ENCODE assay signal across 11 cellular contexts in genomic region chr4:25158817-25159216, GRCh38. TPM values are rescaled to one million over a fixed set of nuclear protein-coding genes. Genes with fewer than 3 reads are reported as not detected.
DNase-seq lines count a peak whose midpoint lies in the region; ATAC-seq and TF ChIP-seq lines count a peak whose summit lies in the region.
"Had no signal": no experiment of that assay in that cellular context is flagged by ENCODE, and none has a peak within 500 bp of the region (broad histone marks: within the 10 kb centered on the region; RNA-seq: fewer than 3 reads in every experiment).

No MANE protein-coding gene starts in this region.

- peaks cover 5% of the 10 kb centered on the region for H3K36me3 ChIP-seq in OCI-LY3 (replicated peaks; ENCODE audit: low read depth, low read length)

- H4K20me1 ChIP-seq in OCI-LY3 (ENCODE audit: insufficient read depth, low read length) = no peaks in the 10 kb centered on the region

- no peaks in the 10 kb centered on the region for H3K27me3 Mint-ChIP-seq in activated naive CD4-positive, alpha-beta T cell treated with anti-CD3 and anti-CD28 coated beads for 36 hours (ENCODE audit: low read depth)
- H3K27me3 Mint-ChIP-seq in effector memory CD8-positive, alpha-beta T cell = no peaks in the 10 kb centered on the region
- no peaks in the 10 kb centered on the region for H3K27me3 Mint-ChIP-seq in stimulated activated naive B cell treated with anti-CD40 and anti-IgM and Interleukin-4, amounts not matched to agents 10 μg/mL and 1 μg/mL and 100 μg/mL, for 72 hours

- CTCF ChIA-PET in activated naive CD4-positive, alpha-beta T cell treated with anti-CD3 and anti-CD28 coated beads for 36 hours (lab: Charles Lee) = no interaction called here

- peak overlapping the region; percentile 99 for H3K27ac Mint-ChIP-seq in activated naive CD4-positive, alpha-beta T cell treated with anti-CD3 and anti-CD28 coated beads for 36 hours
- H3K27ac Mint-ChIP-seq in effector memory CD8-positive, alpha-beta T cell = peak overlapping the region; percentile 98 to 100
- peak overlapping the region; percentile 100 for H3K27ac Mint-ChIP-seq in stimulated activated naive B cell treated with anti-CD40 and anti-IgM and Interleukin-4, amounts not matched to agents 10 μg/mL and 1 μg/mL and 100 μg/mL, for 72 hours

- H3K4me2 ChIP-seq in OCI-LY3 (ENCODE audit: low read length) = peak overlapping the region; percentile 73

- peak overlapping the region; percentile 93 for H3K4me3 Mint-ChIP-seq in activated naive CD4-positive, alpha-beta T cell treated with anti-CD3 and anti-CD28 coated beads for 36 hours
- peak overlapping the region; percentile 88 to 90 for H3K4me3 Mint-ChIP-seq in effector memory CD8-positive, alpha-beta T cell
- peak overlapping the region; percentile 86 to 91 for H3K4me3 Mint-ChIP-seq in stimulated activated naive B cell treated with anti-CD40 and anti-IgM and Interleukin-4, amounts not matched to agents 10 μg/mL and 1 μg/mL and 100 μg/mL, for 72 hours

- no peaks in the 10 kb centered on the region for H3K9me3 ChIP-seq in OCI-LY3 (ENCODE audit: insufficient read depth, low read length)
- H3K9me3 ChIP-seq: left ventricle myocardium inferior, sigmoid colon had no signal

- intact Hi-C loops in activated naive CD4-positive, alpha-beta T cell treated with anti-CD3 and anti-CD28 coated beads for 36 hours (cut with micrococcal nuclease) = no loop called here

- H3K4me1 ChIP-seq in OCI-LY3 (ENCODE audit: low read length) = peaks cover 12% of the 10 kb centered on the region

- peaks cover 19% of the 10 kb centered on the region for H3K36me3 Mint-ChIP-seq in activated naive CD4-positive, alpha-beta T cell treated with anti-CD3 and anti-CD28 coated beads for 36 hours (ENCODE audit: low read depth)
- peaks cover 15% of the 10 kb centered on the region for H3K36me3 Mint-ChIP-seq in effector memory CD8-positive, alpha-beta T cell (ENCODE audit: insufficient read depth)
- H3K36me3 Mint-ChIP-seq in stimulated activated naive B cell treated with anti-CD40 and anti-IgM and Interleukin-4, amounts not matched to agents 10 μg/mL and 1 μg/mL and 100 μg/mL, for 72 hours = peaks cover 5 to 18% of the 10 kb centered on the region in 2 donors

- DNase-seq in activated naive CD4-positive, alpha-beta T cell treated with anti-CD3 and anti-CD28 coated beads for 36 hours = no peak
- no peak for DNase-seq in activated naive CD4-positive, alpha-beta T cell treated with Interleukin-2 at 50 U/mL for 16 hours
- DNase-seq in effector memory CD8-positive, alpha-beta T cell = no peak
- DNase-seq in stimulated activated naive B cell treated with anti-CD40 and anti-IgM and Interleukin-4, amounts not matched to agents 10 μg/mL and 1 μg/mL and 100 μg/mL, for 72 hours = no peak
- DNase-seq in foreskin fibroblast = no peak
- DNase-seq: activated CD4-positive, alpha-beta T cell treated with anti-CD3 and anti-CD28 coated beads for 48 hours; left ventricle myocardium inferior; sigmoid colon had no signal

- TF ChIP-seq CTCF in OCI-LY3 (IDR thresholded peaks at IDR 0.05; ENCODE audit: low read depth, low read length) (no peak), foreskin fibroblast (IDR thresholded peaks at IDR 0.05; ENCODE audit: low read depth, low read length) (no peak)

- no peak for ATAC-seq in effector memory CD8-positive, alpha-beta T cell (replicated peaks)
- ATAC-seq in stimulated activated naive B cell treated with anti-CD40 and anti-IgM and Interleukin-4, amounts not matched to agents 10 μg/mL and 1 μg/mL and 100 μg/mL, for 72 hours (replicated peaks) = no peak
- ATAC-seq in HG03175 (IDR thresholded peaks at IDR 0.05; ENCODE audit: unreplicated experiment) (no peak), HG02798 (IDR thresholded peaks at IDR 0.05; ENCODE audit: poor library complexity, unreplicated experiment) (no peak)

- peaks cover 31% of the 10 kb centered on the region for H3K4me1 Mint-ChIP-seq in activated naive CD4-positive, alpha-beta T cell treated with anti-CD3 and anti-CD28 coated beads for 36 hours (ENCODE audit: low read depth)
- H3K4me1 Mint-ChIP-seq in effector memory CD8-positive, alpha-beta T cell (ENCODE audit: low read depth in 2 of 2) = peaks cover 24 to 36% of the 10 kb centered on the region in 2 donors
- peaks cover 20 to 24% of the 10 kb centered on the region in 2 donors for H3K4me1 Mint-ChIP-seq in stimulated activated naive B cell treated with anti-CD40 and anti-IgM and Interleukin-4, amounts not matched to agents 10 μg/mL and 1 μg/mL and 100 μg/mL, for 72 hours

- H3K9ac ChIP-seq in OCI-LY3 (ENCODE audit: low read length) = no peak overlapping the region

- H2AFZ ChIP-seq in OCI-LY3 (ENCODE audit: low read depth, low read length) = no peak overlapping the region

- no peaks in the 10 kb centered on the region for H3K27me3 ChIP-seq in OCI-LY3 (ENCODE audit: low read depth, low read length)
- H3K27me3 ChIP-seq: sigmoid colon had no signal

- H3K27ac ChIP-seq in OCI-LY3 (ENCODE audit: low read length) = no peak overlapping the region

- H3K9me3 Mint-ChIP-seq in activated naive CD4-positive, alpha-beta T cell treated with anti-CD3 and anti-CD28 coated beads for 36 hours = no peaks in the 10 kb centered on the region
- no peaks in the 10 kb centered on the region for H3K9me3 Mint-ChIP-seq in effector memory CD8-positive, alpha-beta T cell
- H3K9me3 Mint-ChIP-seq in stimulated activated naive B cell treated with anti-CD40 and anti-IgM and Interleukin-4, amounts not matched to agents 10 μg/mL and 1 μg/mL and 100 μg/mL, for 72 hours = no peaks in the 10 kb centered on the region

- H3K4me3 ChIP-seq in OCI-LY3 (ENCODE audit: low read length) (peak overlapping the region; percentile 95), foreskin fibroblast (ENCODE audit: low read depth in 1 of 2, low read length in 2 of 2) (no peak overlapping the region)

- peaks cover 19% of the 10 kb centered on the region for H3K79me2 ChIP-seq in OCI-LY3 (ENCODE audit: low read length)

RNA-seq across cellular contexts. Expression of gene SEPSECS, which starts 1.4 kb away (rescaled TPM):
- total RNA-seq in activated naive CD4-positive, alpha-beta T cell treated with anti-CD3 and anti-CD28 coated beads for 36 hours = 10 to 100 TPM; 14.7 to 17.9 TPM
